27 cellular contexts compared by ENCODE assay signal in the genomic region with DNA sequence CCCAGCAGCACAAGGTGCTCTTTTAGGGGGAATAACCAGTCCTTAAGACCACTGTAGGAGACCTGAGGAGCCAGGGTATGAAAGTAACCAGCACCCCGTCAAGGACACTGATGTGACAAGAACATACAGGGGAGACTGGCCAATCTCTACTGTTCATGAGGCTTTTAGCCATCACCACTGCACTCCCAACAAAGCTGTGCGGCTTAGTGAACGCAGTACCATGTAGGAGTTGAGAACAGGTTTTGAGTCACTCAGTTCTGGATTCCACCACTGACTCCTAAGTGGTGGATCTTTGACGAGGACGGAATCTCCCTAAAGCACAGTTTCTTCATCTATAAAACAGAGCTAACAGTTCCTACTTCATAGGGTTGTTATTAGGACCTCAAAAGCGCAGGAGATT.
DNase-seq lines count a peak whose midpoint lies in the region; ATAC-seq lines count a peak whose summit lies in the region.
"Had no signal": no experiment of that assay in that cellular context is flagged by ENCODE, and none has a peak within 500 bp of the region (broad histone marks: within the 10 kb centered on the region; RNA-seq: fewer than 3 reads in every experiment).

No MANE protein-coding gene starts in this region.

- DNase-seq in activated CD4-positive, alpha-beta T cell treated with anti-CD3 and anti-CD28 coated beads for 48 hours = peak; percentile 27
- no peak for DNase-seq in activated CD4-positive, alpha-beta T cell treated with anti-CD3 and anti-CD28 coated beads, Interleukin-2, amount 50 U/mL, for 4 hours
- peak in 2 of 3 donors; percentile 12 to 26 for DNase-seq in stimulated activated CD4-positive, alpha-beta T cell treated with anti-CD3 and anti-CD28 coated beads, Interleukin-12 subunit alpha, Interleukin-12 subunit beta, amount 100 ng/mL, for 48 hours (ENCODE audit: low read depth in 2 of 3, low spot score in 1 of 3)
- no peak for DNase-seq in stimulated activated CD4-positive, alpha-beta T cell treated with anti-CD3 and anti-CD28 coated beads, Interleukin-4, amount 100 ng/mL, for 4 hours
- no peak for DNase-seq in NCI-H2107 treated with DMSO at 0.1 percent for 48 hours (lab: John Stamatoyannopoulos, UW; ENCODE audit: unreplicated experiment)
- DNase-seq: activated CD8-positive, alpha-beta memory T cell treated with anti-CD3 and anti-CD28 coated beads, Interleukin-2, amount 50 U/mL, for 48 hours; activated gamma-delta T cell treated with Interleukin-2 at 50 U/mL for 16 hours; amygdala; brain microvascular endothelial cell; Caco-2; DMS53; foreskin fibroblast; GM23248; islet precursor cell; left lung; mesenchymal stem cell; NCI-H2107; NCI-H774; nephron progenitor cell; Peyer's patch; SHP77; upper lobe of left lung had no signal

- H3K36me3 Mint-ChIP-seq in stimulated activated naive CD8-positive, alpha-beta T cell treated with anti-CD3 and anti-CD28 coated beads, Interleukin-15, Interleukin-2, amounts not matched to agents 100 ng/mL and 50 ng/mL, for 24 hours (ENCODE audit: low read depth) = peaks cover 49% of the 10 kb centered on the region

- no peak overlapping the region for H3K4me3 Mint-ChIP-seq in stimulated activated naive CD8-positive, alpha-beta T cell treated with anti-CD3 and anti-CD28 coated beads, Interleukin-15, Interleukin-2, amounts not matched to agents 100 ng/mL and 50 ng/mL, for 24 hours
- H3K4me3 Mint-ChIP-seq: CD14-positive monocyte, IgD-negative memory B cell, nephron progenitor cell had no signal

- peaks cover 17% of the 10 kb centered on the region for H3K4me1 Mint-ChIP-seq in stimulated activated naive CD8-positive, alpha-beta T cell treated with anti-CD3 and anti-CD28 coated beads, Interleukin-15, Interleukin-2, amounts not matched to agents 100 ng/mL and 50 ng/mL, for 24 hours (ENCODE audit: low read depth)
- H3K4me1 Mint-ChIP-seq: CD14-positive monocyte, nephron progenitor cell had no signal

- ATAC-seq in HG03280 (IDR thresholded peaks at IDR 0.05; ENCODE audit: unreplicated experiment) = peak; percentile 39
- ATAC-seq in GM18861 (IDR thresholded peaks at IDR 0.05; ENCODE audit: unreplicated experiment) = no peak
- ATAC-seq: left lung had no signal

- H3K9me3 Mint-ChIP-seq in stimulated activated naive CD8-positive, alpha-beta T cell treated with anti-CD3 and anti-CD28 coated beads, Interleukin-15, Interleukin-2, amounts not matched to agents 100 ng/mL and 50 ng/mL, for 24 hours = no peaks in the 10 kb centered on the region
- H3K9me3 Mint-ChIP-seq: IgD-negative memory B cell, nephron progenitor cell had no signal

- peak overlapping the region; percentile 16 for H3K27ac Mint-ChIP-seq in stimulated activated naive CD8-positive, alpha-beta T cell treated with anti-CD3 and anti-CD28 coated beads, Interleukin-15, Interleukin-2, amounts not matched to agents 100 ng/mL and 50 ng/mL, for 24 hours
- H3K27ac Mint-ChIP-seq: IgD-negative memory B cell, nephron progenitor cell had no signal

- H3K27me3 Mint-ChIP-seq in stimulated activated naive CD8-positive, alpha-beta T cell treated with anti-CD3 and anti-CD28 coated beads, Interleukin-15, Interleukin-2, amounts not matched to agents 100 ng/mL and 50 ng/mL, for 24 hours = no peaks in the 10 kb centered on the region
- H3K27me3 Mint-ChIP-seq: IgD-negative memory B cell had no signal

Comparison
In these comparisons a context has a peak if more than half of its experiments do, and no peak if none do; other contexts are left out.
1. DNase-seq: peak in activated CD4-positive, alpha-beta T cell treated with anti-CD3 and anti-CD28 coated beads for 48 hours (single experiment) and stimulated activated CD4-positive, alpha-beta T cell treated with anti-CD3 and anti-CD28 coated beads, Interleukin-12 subunit alpha, Interleukin-12 subunit beta, amount 100 ng/mL, for 48 hours (2 of 3); none in activated CD4-positive, alpha-beta T cell treated with anti-CD3 and anti-CD28 coated beads, Interleukin-2, amount 50 U/mL, for 4 hours (0 of 2), stimulated activated CD4-positive, alpha-beta T cell treated with anti-CD3 and anti-CD28 coated beads, Interleukin-4, amount 100 ng/mL, for 4 hours (0 of 2) and NCI-H2107 treated with DMSO at 0.1 percent for 48 hours (single experiment).